ENCODE assay signal across 9 cellular contexts in genomic region chr17:4230142-4230541, GRCh38. TPM values are rescaled to one million over a fixed set of nuclear protein-coding genes. Genes with fewer than 3 reads are reported as not detected.
A peak's percentile ranks its signal among the peaks of the same experiment; 100 is the strongest.
DNase-seq lines count a peak whose midpoint lies in the region; ATAC-seq, FAIRE-seq and TF ChIP-seq lines count a peak whose summit lies in the region.
"Had no signal": no experiment of that assay in that cellular context is flagged by ENCODE, and none has a peak within 500 bp of the region (broad histone marks: within the 10 kb centered on the region; RNA-seq: fewer than 3 reads in every experiment).

No MANE protein-coding gene starts in this region.

- H3K36me3 ChIP-seq in liver (ENCODE audit: control insufficient read depth in 4 of 4, insufficient read depth in 3 of 4, low read depth in 1 of 4, low read length in 3 of 4) (peaks cover 3 to 24% (median 10%) of the 10 kb centered on the region in 4 donors), HepG2 (replicated peaks in 1 of 2; ENCODE audit: control insufficient read depth in 1 of 2, insufficient read depth in 2 of 2, low read length in 2 of 2) (peaks cover 9 to 27% of the 10 kb centered on the region in 2 experiments; a peak in 4 of 5 replicates), endodermal cell (ENCODE audit: control insufficient read depth, insufficient read depth, low read length) (peaks cover 84% of the 10 kb centered on the region)

- no peaks in the 10 kb centered on the region for H3K9me3 Mint-ChIP-seq in endodermal cell
- H3K9me3 Mint-ChIP-seq: CD4-positive, CD25-positive, alpha-beta regulatory T cell had no signal

- no peaks in the 10 kb centered on the region for H3K27me3 Mint-ChIP-seq in endodermal cell (ENCODE audit: insufficient read depth)
- H3K27me3 Mint-ChIP-seq: CD4-positive, CD25-positive, alpha-beta regulatory T cell had no signal

- H3K27ac Mint-ChIP-seq in endodermal cell, result peak overlapping the region; percentile 82

- no peaks in the 10 kb centered on the region for H3K27me3 ChIP-seq in liver (ENCODE audit: control insufficient read depth in 4 of 4, insufficient read depth in 4 of 4, low read length in 3 of 4)
- H3K27me3 ChIP-seq in HepG2 (ENCODE audit: control insufficient read depth in 1 of 2, insufficient read depth in 2 of 2, low read length in 2 of 2), result no peaks in the 10 kb centered on the region
- H3K27me3 ChIP-seq in endodermal cell (ENCODE audit: control insufficient read depth, insufficient read depth, low read length, poor library complexity, severe bottlenecking), result no peaks in the 10 kb centered on the region

- CTCF ChIA-PET in HepG2 (lab: Yijun Ruan, JAX; ENCODE audit: low intra/inter-chr PET ratio, low total read pairs), result no interaction called here

- no peaks in the 10 kb centered on the region for H3K79me2 ChIP-seq in HepG2 (ENCODE audit: insufficient read depth, low read length)

- H3K4me1 ChIP-seq in liver (ENCODE audit: control insufficient read depth in 4 of 4, insufficient read depth in 4 of 4, low read length in 3 of 4) (no peaks in the 10 kb centered on the region), HepG2 (ENCODE audit: insufficient read depth, low read length) (no peaks in the 10 kb centered on the region), endodermal cell (ENCODE audit: control insufficient read depth, insufficient read depth, low read length) (no peaks in the 10 kb centered on the region)

- FAIRE-seq in HepG2 (lab: Jason Lieb, UNC), result no peak

- in situ Hi-C loops in HepG2 (cut with HindIII; ENCODE audit: extremely low pct_ligation_motif_present, low pct_unique_long_range_greater_than_20kb), result no loop called here

- no peak for TF ChIP-seq POLR2A in HepG2 (IDR thresholded peaks at IDR 0.05; ENCODE audit: insufficient read depth in 1 of 2, low read depth in 2 of 2, low read length in 2 of 2)

- H3K27ac ChIP-seq in liver (ENCODE audit: low read depth in 1 of 2, low read length in 2 of 2) (no peak overlapping the region), HepG2 (ENCODE audit: extremely low read length, insufficient read depth, low read length) (no peak overlapping the region), endodermal cell (ENCODE audit: low read depth, low read length) (peak overlapping the region; percentile 9)

- H3K9ac ChIP-seq in liver (ENCODE audit: low read depth in 1 of 2, low read length in 2 of 2) (no peak overlapping the region), HepG2 (ENCODE audit: insufficient read depth, low read depth, low read length) (no peak overlapping the region), endodermal cell (ENCODE audit: extremely low read depth, low read length, poor library complexity, severe bottlenecking) (no peak overlapping the region)

- POLR2A ChIA-PET in HepG2 (lab: Yijun Ruan, JAX), result no interaction called here

- TF ChIP-seq EP300 in HepG2 (IDR thresholded peaks at IDR 0.05; ENCODE audit: low read depth in 2 of 2, low read length in 2 of 2) (no peak), HepG2 (CRISPR knock-in tag; IDR thresholded peaks at IDR 0.05; ENCODE audit: borderline replicate concordance) (no peak)

- H3K9me3 ChIP-seq in liver (ENCODE audit: control insufficient read depth in 4 of 4, low read length in 3 of 4) (no peaks in the 10 kb centered on the region), HepG2 (ENCODE audit: low read length) (no peaks in the 10 kb centered on the region), endodermal cell (ENCODE audit: control insufficient read depth, low read length) (no peaks in the 10 kb centered on the region)

- H2AFZ ChIP-seq in HepG2 (ENCODE audit: low read length), result no peak overlapping the region

- no peak overlapping the region for H3K4me3 Mint-ChIP-seq in endodermal cell
- H3K4me3 Mint-ChIP-seq: CD4-positive, CD25-positive, alpha-beta regulatory T cell had no signal

- H3K4me3 ChIP-seq in liver (ENCODE audit: low read depth in 1 of 3, low read length in 3 of 3) (no peak overlapping the region), HepG2 (replicated peaks in 1 of 3; ENCODE audit: insufficient read depth in 1 of 3, low read depth in 2 of 3, low read length in 3 of 3) (no peak overlapping the region), endodermal cell (ENCODE audit: low read length) (no peak overlapping the region)

- no peaks in the 10 kb centered on the region for H3K4me1 Mint-ChIP-seq in endodermal cell

- WGBS in liver, result 69% methylated on average over 2 of the region's 2 CpGs
- 89% methylated on average over 2 of the region's 2 CpGs for WGBS in HepG2 (ENCODE audit: low lambda C conversion rate)
- WGBS in endodermal cell (ENCODE audit: insufficient coverage in 1 of 2, insufficient read length in 1 of 2), 2 experiments, result 61 to 71% methylated on average over 2 of the region's 2 CpGs

- no TSS peak for BruUV-seq in HepG2 (replicated peaks; lab: Mats Ljungman, UMichigan)

- no peak for ATAC-seq in HepG2
- no peak for ATAC-seq in HG02885 (IDR thresholded peaks at IDR 0.05; ENCODE audit: poor library complexity, unreplicated experiment)
- no peak for ATAC-seq in GM18519 (IDR thresholded peaks at IDR 0.05; ENCODE audit: low FRiP score, unreplicated experiment)

- no peaks in the 10 kb centered on the region for H4K20me1 ChIP-seq in HepG2 (ENCODE audit: insufficient read depth, low read length)

- TF ChIP-seq CTCF in liver (IDR thresholded peaks at IDR 0.05; ENCODE audit: low read depth, low read length, missing input control) (no peak), HepG2 (CRISPR knock-in tag; IDR thresholded peaks at IDR 0.05) (no peak), endodermal cell (conservative IDR thresholded peaks at IDR 0.05) (no peak)

- peaks cover 47% of the 10 kb centered on the region for H3K36me3 Mint-ChIP-seq in endodermal cell (ENCODE audit: low read depth)

- H3K4me2 ChIP-seq in HepG2 (ENCODE audit: low read depth, low read length), result no peak overlapping the region

- TF ChIP-seq RAD21 in liver (IDR thresholded peaks at IDR 0.05) (peak in 1 of 2 donors; percentile 19), HepG2 (CRISPR knock-in tag; IDR thresholded peaks at IDR 0.05) (no peak)

- no peak for DNase-seq in HepG2 (ENCODE audit: low spot score)
- peak; percentile 67 for DNase-seq in endodermal cell
- DNase-seq in midbrain (lab: John Stamatoyannopoulos, UW), result peak; percentile 51
- no peak for DNase-seq in Kasumi-1 (lab: John Stamatoyannopoulos, UW)
- DNase-seq in GDM1 (lab: John Stamatoyannopoulos, UW), result no peak
- DNase-seq: CD4-positive, CD25-positive, alpha-beta regulatory T cell had no signal

- intact Hi-C loops in HepG2 (cut with micrococcal nuclease; ENCODE audit: unreplicated experiment), result no loop called here

TF ChIP-seq in liver, 16 proteins besides CTCF, POLR2A, EP300 and RAD21 (continues in another document):
- no peak for TF ChIP-seq HNF4A (conservative IDR thresholded peaks at IDR 0.05)
- TF ChIP-seq, protein P1, sequence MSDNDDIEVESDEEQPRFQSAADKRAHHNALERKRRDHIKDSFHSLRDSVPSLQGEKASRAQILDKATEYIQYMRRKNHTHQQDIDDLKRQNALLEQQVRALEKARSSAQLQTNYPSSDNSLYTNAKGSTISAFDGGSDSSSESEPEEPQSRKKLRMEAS (IDR thresholded peaks at IDR 0.05), result no peak
- TF ChIP-seq RXRA (IDR thresholded peaks at IDR 0.05), result peak in 1 of 2 donors; percentile 5
- TF ChIP-seq YY1 (IDR thresholded peaks at IDR 0.05), result no peak

TF ChIP-seq in HepG2, 621 proteins besides CTCF, POLR2A, EP300 and RAD21:
- TF ChIP-seq HNRNPH1 (optimal IDR thresholded peaks at IDR 0.05; ENCODE audit: low read depth, low read length) (no peak), AGO1 (IDR thresholded peaks at IDR 0.05; ENCODE audit: low read depth, low read length, poor library complexity, severe bottlenecking) (no peak), ZNF547 (CRISPR knock-in tag; IDR thresholded peaks at IDR 0.05) (no peak), RARG (CRISPR knock-in tag; IDR thresholded peaks at IDR 0.05; ENCODE audit: low read depth) (no peak)
- TF ChIP-seq, protein P2, sequence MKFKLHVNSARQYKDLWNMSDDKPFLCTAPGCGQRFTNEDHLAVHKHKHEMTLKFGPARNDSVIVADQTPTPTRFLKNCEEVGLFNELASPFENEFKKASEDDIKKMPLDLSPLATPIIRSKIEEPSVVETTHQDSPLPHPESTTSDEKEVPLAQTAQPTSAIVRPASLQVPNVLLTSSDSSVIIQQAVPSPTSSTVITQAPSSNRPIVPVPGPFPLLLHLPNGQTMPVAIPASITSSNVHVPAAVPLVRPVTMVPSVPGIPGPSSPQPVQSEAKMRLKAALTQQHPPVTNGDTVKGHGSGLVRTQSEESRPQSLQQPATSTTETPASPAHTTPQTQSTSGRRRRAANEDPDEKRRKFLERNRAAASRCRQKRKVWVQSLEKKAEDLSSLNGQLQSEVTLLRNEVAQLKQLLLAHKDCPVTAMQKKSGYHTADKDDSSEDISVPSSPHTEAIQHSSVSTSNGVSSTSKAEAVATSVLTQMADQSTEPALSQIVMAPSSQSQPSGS (CRISPR knock-in tag; IDR thresholded peaks at IDR 0.05), result no peak
TF ChIP-seq in HepG2: peak in this region for 0.

RNA-seq across cellular contexts. Expression of gene ANKFY1, which starts 33.6 kb away (rescaled TPM):
- 10 to 100 TPM; 31.7 to 38.6 TPM for total RNA-seq in liver
- 10 to 100 TPM in 1 of 2 donors, 1 to 10 TPM in 1; 6.8 to 12.1 TPM for polyA plus RNA-seq in liver
- 16.8 and 36.8 TPM in 2 replicates for total RNA-seq in HepG2 (2016; rRNA removed; fragmentation: Illumina TruSeq; extraction: Trizol)
- total RNA-seq in HepG2 (2016; cell fraction: cytosol; rRNA removed; fragmentation: Illumina TruSeq; extraction: Trizol; ENCODE audit: low read depth), result 9.6 and 12.9 TPM in 2 replicates
- 14.9 and 36.2 TPM in 2 replicates for total RNA-seq in HepG2 (2016; cell fraction: insoluble cytoplasmic fraction; rRNA removed; fragmentation: Illumina TruSeq; extraction: Trizol)
- total RNA-seq in HepG2 (2016; cell fraction: membrane; rRNA removed; fragmentation: Illumina TruSeq; extraction: Trizol), result 8.7 and 9.4 TPM in 2 replicates
- total RNA-seq in HepG2 (2016; cell fraction: nucleus; rRNA removed; fragmentation: Illumina TruSeq; extraction: Trizol), result 26.9 and 29.7 TPM in 2 replicates
- polyA plus RNA-seq in HepG2 (2011; rRNA removed), result 11.9 and 12.7 TPM in 2 replicates
- 6.5 and 7.6 TPM in 2 replicates for polyA plus RNA-seq in HepG2 (2011; cell fraction: cytosol; rRNA removed)
- 73.8 and 74.5 TPM in 2 replicates for polyA plus RNA-seq in HepG2 (2011; cell fraction: nucleus; rRNA removed)
- polyA plus RNA-seq in HepG2 (2012), result 11.5 and 14.0 TPM in 2 replicates
- 0.83 and 0.88 TPM in 2 replicates for polyA plus RNA-seq in HepG2 (2016; cell fraction: cytosol; fragmentation: Illumina TruSeq; extraction: Trizol; ENCODE audit: low read depth)
- 15.5 and 18.4 TPM in 2 replicates for polyA plus RNA-seq in HepG2 (2016; cell fraction: insoluble cytoplasmic fraction; fragmentation: Illumina TruSeq; extraction: Trizol; ENCODE audit: low read depth)
- polyA plus RNA-seq in HepG2 (2016; cell fraction: membrane; fragmentation: Illumina TruSeq; extraction: Trizol; ENCODE audit: low read depth), result 2.3 and 2.6 TPM in 2 replicates
- polyA plus RNA-seq in HepG2 (2016; cell fraction: nucleus; fragmentation: Illumina TruSeq; extraction: Trizol; ENCODE audit: insufficient read depth, low read depth), result 37.7 and 41.0 TPM in 2 replicates
- polyA minus RNA-seq in HepG2 (2011; rRNA and poly(A)+ RNA removed; ENCODE audit: low replicate concordance), result 47.3 and 71.2 TPM in 2 replicates
- polyA minus RNA-seq in HepG2 (2011; cell fraction: cytosol; rRNA and poly(A)+ RNA removed), result 18.7 and 20.6 TPM in 2 replicates
- polyA minus RNA-seq in HepG2 (2011; cell fraction: nucleus; rRNA and poly(A)+ RNA removed), result 36.8 and 42.4 TPM in 2 replicates
- total RNA-seq in endodermal cell, result 10 to 100 TPM; 48.0 to 62.4 TPM
- polyA plus RNA-seq in endodermal cell (2013, experiment 1 of 2), result 42.5 TPM
- 40.5 TPM for polyA plus RNA-seq in endodermal cell (2013, experiment 2 of 2)

Comparison
In these comparisons a context has a peak if more than half of its experiments do, and no peak if none do; other contexts are left out.
1. DNase-seq: peak in endodermal cell (single experiment) and midbrain (single experiment); none in HepG2 (single experiment), Kasumi-1 (0 of 2) and GDM1 (single experiment).